In genomic region chr6:150964765-150965164, GRCh38 we compare ENCODE assay signal across 22 cellular contexts.
DNase-seq lines count a peak whose midpoint lies in the region; ATAC-seq, FAIRE-seq and TF ChIP-seq lines count a peak whose summit lies in the region.
"Had no signal": no experiment of that assay in that cellular context is flagged by ENCODE, and none has a peak within 500 bp of the region (broad histone marks: within the 10 kb centered on the region; RNA-seq: fewer than 3 reads in every experiment).

No MANE protein-coding gene starts in this region.

- H3K36me3 ChIP-seq in DOHH2 (ENCODE audit: control insufficient read depth, low read length) (peaks cover 50% of the 10 kb centered on the region), IMR-90 (ENCODE audit: control insufficient read depth, insufficient read depth, low read length) (peaks cover 57% of the 10 kb centered on the region), prostate gland (no peaks in the 10 kb centered on the region)
- no peaks in the 10 kb centered on the region for H3K36me3 ChIP-seq in CD8-positive, alpha-beta memory T cell (ENCODE audit: insufficient read depth, low read length)

- H3K9me2 ChIP-seq in DOHH2 (replicated peaks; ENCODE audit: control insufficient read depth, low read length): no peaks in the 10 kb centered on the region

- H3K27me3 ChIP-seq in DOHH2 (ENCODE audit: control insufficient read depth, low read length): no peaks in the 10 kb centered on the region
- no peaks in the 10 kb centered on the region for H3K27me3 ChIP-seq in IMR-90 (ENCODE audit: control insufficient read depth, insufficient read depth, low read length)
- H3K27me3 ChIP-seq in prostate gland (replicated peaks; ENCODE audit: insufficient read depth): no peaks in the 10 kb centered on the region
- H3K27me3 ChIP-seq in CD8-positive, alpha-beta memory T cell (ENCODE audit: insufficient read depth, low read length, poor library complexity, severe bottlenecking): no peaks in the 10 kb centered on the region
- H3K27me3 ChIP-seq: SJCRH30 had no signal

- no peak overlapping the region for H3K4me2 ChIP-seq in DOHH2 (ENCODE audit: low read length)
- H3K4me2 ChIP-seq in IMR-90 (ENCODE audit: low read depth, low read length): no peak overlapping the region

- H3K27me3 Mint-ChIP-seq in chondrocyte (ENCODE audit: low read depth): no peaks in the 10 kb centered on the region
- H3K27me3 Mint-ChIP-seq in CD8-positive, alpha-beta memory T cell: no peaks in the 10 kb centered on the region

- TF ChIP-seq POLR2A in IMR-90 (IDR thresholded peaks at IDR 0.05; ENCODE audit: low read depth, low read length) (no peak), prostate gland (IDR thresholded peaks at IDR 0.05) (no peak)

- H2AK5ac ChIP-seq in IMR-90 (ENCODE audit: low read depth, low read length): no peak overlapping the region

- no peak for TF ChIP-seq RAD21 in IMR-90 (IDR thresholded peaks at IDR 0.05; ENCODE audit: low read length)

- no peak for ATAC-seq in IMR-90 (ENCODE audit: low read depth)
- ATAC-seq: Panc1 had no signal

- no peak overlapping the region for H3K9ac ChIP-seq in IMR-90 (ENCODE audit: low read depth, low read length)

- intact Hi-C loops in IMR-90 (cut with micrococcal nuclease): no loop called here
- intact Hi-C loops in prostate gland (cut with DNase I): no loop called here

- H3K9me3 ChIP-seq in DOHH2 (ENCODE audit: control insufficient read depth, insufficient read depth, low read length) (no peaks in the 10 kb centered on the region), IMR-90 (ENCODE audit: control insufficient read depth, insufficient read depth, low read length) (no peaks in the 10 kb centered on the region), prostate gland (no peaks in the 10 kb centered on the region)
- H3K9me3 ChIP-seq in CD8-positive, alpha-beta memory T cell (ENCODE audit: low read length): no peaks in the 10 kb centered on the region
- H3K9me3 ChIP-seq: SJCRH30 had no signal

- H3K79me2 ChIP-seq in DOHH2 (ENCODE audit: control insufficient read depth, low read length): no peaks in the 10 kb centered on the region

- H3K4me1 ChIP-seq in DOHH2 (ENCODE audit: control insufficient read depth, low read length) (peaks cover 29% of the 10 kb centered on the region), IMR-90 (ENCODE audit: control insufficient read depth, insufficient read depth, low read length) (peaks cover 4% of the 10 kb centered on the region; the same call in 1 of the 2 replicates), prostate gland (replicated peaks) (no peaks in the 10 kb centered on the region)
- no peaks in the 10 kb centered on the region for H3K4me1 ChIP-seq in CD8-positive, alpha-beta memory T cell (ENCODE audit: insufficient read depth, low read length)

- peak; percentile 13 for FAIRE-seq in urothelium cell line (lab: Jason Lieb, UNC)
- FAIRE-seq: D721Med had no signal

- no peak overlapping the region for H2BK20ac ChIP-seq in IMR-90 (ENCODE audit: low read depth, low read length)

- no peak overlapping the region for H4K91ac ChIP-seq in IMR-90 (ENCODE audit: insufficient read depth, low read depth, low read length)

- CTCF ChIA-PET in IMR-90 (lab: Yijun Ruan, JAX): no interaction called here
- CTCF ChIA-PET in CD8-positive, alpha-beta memory T cell (lab: Charles Lee): no interaction called here

- peak; percentile 30 for TF ChIP-seq CTCF in DOHH2 (IDR thresholded peaks at IDR 0.05; ENCODE audit: low read depth, low read length, poor library complexity, severe bottlenecking)
- no peak for TF ChIP-seq CTCF in IMR-90 (conservative IDR thresholded peaks at IDR 0.05; ENCODE audit: low read depth, low read length)
- TF ChIP-seq CTCF in chondrocyte (IDR thresholded peaks at IDR 0.05): peak; percentile 31
- no peak for TF ChIP-seq CTCF in prostate gland (IDR thresholded peaks at IDR 0.05)

- H3K36me3 Mint-ChIP-seq in chondrocyte (ENCODE audit: low read depth): peaks cover 37% of the 10 kb centered on the region
- H3K36me3 Mint-ChIP-seq in CD8-positive, alpha-beta memory T cell: peaks cover 0 to 7% (median 0%) of the 10 kb centered on the region in 3 donors

- no peak overlapping the region for H4K5ac ChIP-seq in IMR-90 (ENCODE audit: low read depth, low read length)

- H4K20me1 ChIP-seq in DOHH2 (ENCODE audit: control insufficient read depth, insufficient read depth, low read depth, low read length) (no peaks in the 10 kb centered on the region), IMR-90 (ENCODE audit: insufficient read depth, low read length) (no peaks in the 10 kb centered on the region)

- H3K56ac ChIP-seq in IMR-90 (ENCODE audit: extremely low read depth, insufficient read depth, low read length): no peak overlapping the region

- peak overlapping the region; percentile 85 for H2AK9ac ChIP-seq in IMR-90 (replicated peaks; ENCODE audit: low read depth, low read length, poor library complexity)

- no peaks in the 10 kb centered on the region for H3F3A ChIP-seq in DOHH2 (ENCODE audit: control insufficient read depth, insufficient read depth)

- no peak overlapping the region for H2BK15ac ChIP-seq in IMR-90 (ENCODE audit: low read depth, low read length)

- H3K4me3 Mint-ChIP-seq in chondrocyte (ENCODE audit: unreplicated experiment): no peak overlapping the region
- H3K4me3 Mint-ChIP-seq in CD8-positive, alpha-beta memory T cell: no peak overlapping the region
- H3K4me3 Mint-ChIP-seq: HFFc6 had no signal

- no TSS peak for BruUV-seq in IMR-90 (replicated peaks; lab: Mats Ljungman, UMichigan)

- no peak overlapping the region for H3K4ac ChIP-seq in IMR-90 (ENCODE audit: low read depth, low read length)

- no peak overlapping the region for H3K27ac ChIP-seq in DOHH2 (ENCODE audit: low read depth, low read length)
- no peak overlapping the region for H3K27ac ChIP-seq in IMR-90 (ENCODE audit: insufficient read depth, low read length)
- no peak overlapping the region for H3K27ac ChIP-seq in prostate gland
- H3K27ac ChIP-seq in CD8-positive, alpha-beta memory T cell (ENCODE audit: low read depth, low read length): no peak overlapping the region
- H3K27ac ChIP-seq: SJCRH30 had no signal

- H3K4me1 Mint-ChIP-seq in chondrocyte (ENCODE audit: low read depth): peaks cover 6% of the 10 kb centered on the region
- no peaks in the 10 kb centered on the region for H3K4me1 Mint-ChIP-seq in CD8-positive, alpha-beta memory T cell

- no peak overlapping the region for H3K18ac ChIP-seq in IMR-90 (ENCODE audit: low read depth, low read length)

- POLR2A ChIA-PET in IMR-90 (lab: Charles Lee; ENCODE audit: unreplicated experiment): no interaction called here
- POLR2A ChIA-PET in CD8-positive, alpha-beta memory T cell (lab: Charles Lee): no interaction called here

- H2BK5ac ChIP-seq in IMR-90 (ENCODE audit: low read depth, low read length, poor library complexity, severe bottlenecking): no peak overlapping the region

- WGBS in IMR-90 (ENCODE audit: extremely low coverage in 2 of 2, insufficient read length in 1 of 2), 2 experiments: no CpG with 5 or more reads among the region's 2 CpGs
- 85% methylated on average over 2 of the region's 2 CpGs for WGBS in prostate gland

- in situ Hi-C loops in IMR-90 (cut with MboI; ENCODE audit: low sequenced_read_pairs): no loop called here

- no peak overlapping the region for H2AFZ ChIP-seq in IMR-90 (replicated peaks; ENCODE audit: low read length, poor library complexity)

- H3K4me3 ChIP-seq in DOHH2 (ENCODE audit: low read length) (no peak overlapping the region), IMR-90 (ENCODE audit: insufficient read depth, low read depth, low read length) (no peak overlapping the region), prostate gland (no peak overlapping the region)
- H3K4me3 ChIP-seq in CD8-positive, alpha-beta memory T cell (ENCODE audit: low read length): no peak overlapping the region
- H3K4me3 ChIP-seq: SJCRH30 had no signal

- H3K14ac ChIP-seq in IMR-90 (replicated peaks; ENCODE audit: low read depth, low read length): no peak overlapping the region

- H2BK120ac ChIP-seq in IMR-90 (ENCODE audit: low read depth, low read length): no peak overlapping the region

- H4K8ac ChIP-seq in IMR-90 (ENCODE audit: low read depth in 2 of 2, low read length in 2 of 2): no peak overlapping the region

- peaks cover 3 to 13% of the 10 kb centered on the region in 2 experiments; a peak in 3 of 4 replicates for H3K79me1 ChIP-seq in IMR-90 (ENCODE audit: low read depth in 1 of 2, low read length in 2 of 2)

- H3K9me1 ChIP-seq in IMR-90 (ENCODE audit: insufficient read depth, low read length): peaks cover 7% of the 10 kb centered on the region

- H3K9me3 Mint-ChIP-seq in chondrocyte (ENCODE audit: low read depth): no peaks in the 10 kb centered on the region
- no peaks in the 10 kb centered on the region for H3K9me3 Mint-ChIP-seq in CD8-positive, alpha-beta memory T cell
- H3K9me3 Mint-ChIP-seq: HFFc6 had no signal

- dilution Hi-C loops in IMR-90 (cut with HindIII; ENCODE audit: low sequenced_read_pairs, unreplicated experiment): no loop called here

- DNase-seq in IMR-90 (no peak), chondrocyte (ENCODE audit: low spot score) (no peak), urothelium cell line (ENCODE audit: low spot score) (no peak), prostate gland (ENCODE audit: low spot score) (no peak)
- no peak for DNase-seq in CD8-positive, alpha-beta memory T cell
- DNase-seq in activated CD4-positive, CD25-positive, alpha-beta regulatory T cell (lab: John Stamatoyannopoulos, UW): no peak
- DNase-seq: ACHN, C1 segment of cervical spinal cord, DMS53, EL, GF-D8, HFFc6, Kasumi-1, MM.1S, NCI-H1048, NCI-H1417 treated with DMSO at 0.1 percent for 48 hours, NCI-H187 treated with DMSO at 0.1 percent for 48 hours, NCI-H69, SJCRH30 had no signal

- H3K27ac Mint-ChIP-seq in chondrocyte (ENCODE audit: unreplicated experiment): no peak overlapping the region
- no peak overlapping the region for H3K27ac Mint-ChIP-seq in CD8-positive, alpha-beta memory T cell
- H3K27ac Mint-ChIP-seq: HFFc6 had no signal

- no peak overlapping the region for H3K23ac ChIP-seq in IMR-90 (ENCODE audit: low read depth, low read length)

TF ChIP-seq in IMR-90, 13 proteins besides CTCF, POLR2A, EP300 and RAD21 (continues in another document):
- TF ChIP-seq MAZ (IDR thresholded peaks at IDR 0.05; ENCODE audit: borderline replicate concordance, low read depth, low read length): no peak
- no peak for TF ChIP-seq MXI1 (IDR thresholded peaks at IDR 0.05; ENCODE audit: borderline replicate concordance, low read depth, low read length)
- TF ChIP-seq NFE2L2 (IDR thresholded peaks at IDR 0.05; ENCODE audit: low read depth, low read length): no peak
- TF ChIP-seq FOS (IDR thresholded peaks at IDR 0.05; ENCODE audit: low read depth, low read length): no peak
- TF ChIP-seq SMC3 (IDR thresholded peaks at IDR 0.05; ENCODE audit: low read depth, low read length): no peak
- TF ChIP-seq RFX5 (IDR thresholded peaks at IDR 0.05; ENCODE audit: low read depth, low read length): no peak

Comparison
In these comparisons a context has a peak if more than half of its experiments do, and no peak if none do; other contexts are left out.
1. CTCF ChIP-seq: peak in DOHH2 (single experiment) and chondrocyte (single experiment); none in IMR-90 (single experiment) and prostate gland (0 of 4).